Comparison of ENCODE assay signal across 1 cellular context in genomic region chr16:9481749-9482148, GRCh38.
TF ChIP-seq lines count a peak whose summit lies in the region.

No MANE protein-coding gene starts in this region.

TF ChIP-seq in H1, 55 proteins besides CTCF, POLR2A, EP300 and RAD21 (continued from another document):
- no peak for TF ChIP-seq SUZ12 (IDR thresholded peaks at IDR 0.05; ENCODE audit: low read length)
- TF ChIP-seq SRF (IDR thresholded peaks at IDR 0.05; ENCODE audit: low read depth, low read length), result no peak
- no peak for TF ChIP-seq TCF12 (IDR thresholded peaks at IDR 0.05; ENCODE audit: low read depth, low read length)
- TF ChIP-seq POLR2AphosphoS5 (IDR thresholded peaks at IDR 0.05; ENCODE audit: low read depth, low read length), result no peak
- no peak for TF ChIP-seq YY1 (IDR thresholded peaks at IDR 0.05; ENCODE audit: low read depth, low read length)
- TF ChIP-seq CREB1 (IDR thresholded peaks at IDR 0.05), result no peak
- no peak for TF ChIP-seq RBBP5 (IDR thresholded peaks at IDR 0.05; ENCODE audit: borderline replicate concordance, low read depth, low read length)
- TF ChIP-seq BACH1 (IDR thresholded peaks at IDR 0.05; ENCODE audit: low read length), result no peak
- TF ChIP-seq NANOG (IDR thresholded peaks at IDR 0.05; ENCODE audit: insufficient read depth, low read depth, low read length, poor library complexity, severe bottlenecking), result no peak
- no peak for TF ChIP-seq CTBP2 (IDR thresholded peaks at IDR 0.05; ENCODE audit: borderline replicate concordance, insufficient read depth, insufficient read length, low read length)
- no peak for TF ChIP-seq KDM1A (IDR thresholded peaks at IDR 0.05; ENCODE audit: borderline replicate concordance, low read length)
- no peak for TF ChIP-seq POU5F1 (IDR thresholded peaks at IDR 0.05; ENCODE audit: low read depth, low read length)
- TF ChIP-seq SAP30 (IDR thresholded peaks at IDR 0.05; ENCODE audit: insufficient read depth, insufficient replicate concordance, low read length), result no peak
- no peak for TF ChIP-seq ATF3 (IDR thresholded peaks at IDR 0.05; ENCODE audit: insufficient read depth, low read depth, low read length)
